ENCODE assay signal across 12 cellular contexts in genomic region chr13:37446503-37446902, GRCh38.
A peak's percentile ranks its signal among the peaks of the same experiment; 100 is the strongest.
DNase-seq lines count a peak whose midpoint lies in the region; TF ChIP-seq lines count a peak whose summit lies in the region.
"Had no signal": no experiment of that assay in that cellular context is flagged by ENCODE, and none has a peak within 500 bp of the region (broad histone marks: within the 10 kb centered on the region; RNA-seq: fewer than 3 reads in every experiment).

No MANE protein-coding gene starts in this region.

- H3K9me3 ChIP-seq in adipocyte (ENCODE audit: control insufficient read depth, low read length), result no peaks in the 10 kb centered on the region

- DNase-seq in GM04503 (ENCODE audit: low read depth), result peak; percentile 84
- DNase-seq in adipocyte (ENCODE audit: low read depth), result peak; percentile 95
- DNase-seq in foreskin fibroblast, result peak; percentile 92 to 95
- DNase-seq in skeletal muscle cell (ENCODE audit: low read depth), result peak; percentile 95
- DNase-seq in C1 segment of cervical spinal cord (lab: John Stamatoyannopoulos, UW), result no peak
- DNase-seq in GOT3 (lab: John Stamatoyannopoulos, UW), result no peak
- no peak for DNase-seq in effector CD4-positive, alpha-beta T cell
- DNase-seq in occipital lobe (lab: John Stamatoyannopoulos, UW), result no peak
- DNase-seq: activated naive CD8-positive, alpha-beta T cell treated with anti-CD3 and anti-CD28 coated beads, Interleukin-2, amount 10 ng/mL, durations not matched to agents 7 days and 5 days; endodermal cell; NCI-H2081; nephron progenitor cell had no signal

- no peaks in the 10 kb centered on the region for H3K36me3 ChIP-seq in adipocyte (ENCODE audit: control insufficient read depth, insufficient read depth, low read length, severe bottlenecking)

- peak overlapping the region; percentile 65 for H3K9ac ChIP-seq in adipocyte (ENCODE audit: low read length)

- no peak for TF ChIP-seq CTCF in foreskin fibroblast (IDR thresholded peaks at IDR 0.05; ENCODE audit: low read depth, low read length)

- no peaks in the 10 kb centered on the region for H3K27me3 ChIP-seq in adipocyte (replicated peaks; ENCODE audit: control insufficient read depth, insufficient read depth, low read length)

- H3K4me3 ChIP-seq in adipocyte (ENCODE audit: low read length), result peak overlapping the region; percentile 55
- H3K4me3 ChIP-seq in foreskin fibroblast (ENCODE audit: low read depth in 1 of 2, low read length in 2 of 2), result no peak overlapping the region
- no peak overlapping the region for H3K4me3 ChIP-seq in skeletal muscle cell (ENCODE audit: low read depth, low read length)

- H3K4me1 ChIP-seq in adipocyte (ENCODE audit: control insufficient read depth, insufficient read depth, low read length), result peaks cover 42% of the 10 kb centered on the region

Comparison
In these comparisons a context has a peak if more than half of its experiments do, and no peak if none do; other contexts are left out.
1. DNase-seq: peak in GM04503 (single experiment), adipocyte (single experiment), foreskin fibroblast (2 of 2) and skeletal muscle cell (single experiment); none in C1 segment of cervical spinal cord (0 of 14), GOT3 (single experiment), effector CD4-positive, alpha-beta T cell (single experiment) and occipital lobe (single experiment).